ENCODE assay signal across 8 cellular contexts in the genomic region with DNA sequence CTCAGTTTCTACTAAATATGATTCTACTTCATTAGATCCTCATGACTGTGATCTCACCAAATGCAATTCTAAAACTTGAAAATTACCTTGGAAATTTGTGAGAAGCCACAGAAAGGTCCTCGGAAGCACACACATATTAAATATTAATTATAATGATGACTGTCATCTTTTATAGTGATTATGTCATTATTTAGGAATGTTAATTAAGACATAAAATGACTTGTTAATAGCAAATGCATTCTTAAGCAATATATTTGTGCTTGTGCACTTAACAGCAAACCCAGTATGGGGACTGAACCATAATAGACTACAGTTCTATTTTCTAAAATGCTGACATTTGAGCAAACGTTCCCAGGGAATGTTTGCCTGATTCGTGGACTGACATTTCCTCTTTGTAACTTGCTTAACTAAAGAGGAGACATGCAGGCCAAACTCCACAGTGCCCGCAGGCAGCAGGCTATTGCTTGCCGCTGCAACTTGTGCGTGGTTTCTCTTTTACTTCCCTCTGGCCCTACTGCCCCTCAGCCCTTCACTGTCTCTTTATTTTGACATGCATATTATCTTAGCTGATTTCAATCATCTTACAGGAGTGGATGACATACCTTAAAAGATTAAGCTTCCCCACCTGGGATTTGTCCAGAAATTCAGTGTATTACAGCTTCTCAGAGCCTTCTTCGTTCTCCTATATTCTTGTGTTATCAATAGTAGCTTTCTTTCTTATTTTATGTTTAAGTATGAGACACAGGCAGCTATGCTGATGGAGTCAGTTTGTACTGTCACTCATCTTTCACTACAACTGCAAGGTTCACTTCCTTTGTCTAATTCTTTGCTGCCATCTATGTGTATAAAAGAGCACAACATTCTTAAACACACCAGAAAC.
A peak's percentile ranks its signal among the peaks of the same experiment; 100 is the strongest.
DNase-seq lines count a peak whose midpoint lies in the region; ATAC-seq, FAIRE-seq and TF ChIP-seq lines count a peak whose summit lies in the region.

No MANE protein-coding gene starts in this region.

- H3K27ac ChIP-seq in small intestine (ENCODE audit: low read depth in 1 of 2, low read length in 1 of 2) = no peak overlapping the region

- no peaks in the 10 kb centered on the region for H3K36me3 ChIP-seq in small intestine (ENCODE audit: control insufficient read depth in 2 of 2, insufficient read depth in 2 of 2, low read length in 2 of 2)

- DNase-seq in GM04504 (ENCODE audit: low read depth) (peak; percentile 19), NCI-H2029 (lab: John Stamatoyannopoulos, UW) (peak; percentile 57), Right ventricle myocardium superior (no peak), small intestine (peak; percentile 59)

- no peaks in the 10 kb centered on the region for H3K9me3 ChIP-seq in small intestine (ENCODE audit: control insufficient read depth, low read depth)

- H3K4me1 ChIP-seq in small intestine (ENCODE audit: control insufficient read depth in 2 of 2, insufficient read depth in 1 of 2, low read depth in 1 of 2, low read length in 1 of 2) = no peaks in the 10 kb centered on the region

- peak; percentile 17; the same call in 1 of the 2 replicates for TF ChIP-seq CTCF in WI38 (IDR thresholded peaks at IDR 0.05; ENCODE audit: low read depth, low read length)

- 27 to 53% (median 29%) methylated on average over 7 of the region's 7 CpGs for WGBS in small intestine, 3 donors

- intact Hi-C loops in Right ventricle myocardium superior (cut with DNase I) = loop anchor here (2.0 kb wide), 1 partner anchor 499 kb away; no protein-coding TSS in a partner anchor

- ATAC-seq in Right ventricle myocardium superior (ENCODE audit: poor library complexity) = peak; percentile 76
- no peak for ATAC-seq in HG02970 (IDR thresholded peaks at IDR 0.05; ENCODE audit: low FRiP score, unreplicated experiment)
- ATAC-seq in HG03354 (IDR thresholded peaks at IDR 0.05; ENCODE audit: poor library complexity, severe bottlenecking, unreplicated experiment) = no peak

- FAIRE-seq in A204.1 (lab: Jason Lieb, UNC) (peak; percentile 99), small intestine (lab: Jason Lieb, UNC) (no peak)

- H3K4me3 ChIP-seq in WI38 (ENCODE audit: low read depth, low read length) (no peak overlapping the region), small intestine (ENCODE audit: low read depth in 1 of 2, low read length in 2 of 2) (peak overlapping the region in 1 of 2 donors; percentile 6)

- no peaks in the 10 kb centered on the region for H3K27me3 ChIP-seq in small intestine (ENCODE audit: control insufficient read depth in 2 of 2, insufficient read depth in 2 of 2, low read length in 2 of 2)
